ENCODE assay signal across 8 cellular contexts in genomic region chr9:137028281-137029057, GRCh38. TPM values are rescaled to one million over a fixed set of nuclear protein-coding genes. Genes with fewer than 3 reads are reported as not detected.
DNase-seq lines count a peak whose midpoint lies in the region; ATAC-seq and TF ChIP-seq lines count a peak whose summit lies in the region.

No MANE protein-coding gene starts in this region.

- peak overlapping the region; percentile 74 for H3K27ac ChIP-seq in CD4-positive, CD25-positive, alpha-beta regulatory T cell (ENCODE audit: insufficient read depth, low read length, poor library complexity, severe bottlenecking)

- H3K36me3 Mint-ChIP-seq in CD4-positive, CD25-positive, alpha-beta regulatory T cell: no peaks in the 10 kb centered on the region

- peak; percentile 64 to 70 for ATAC-seq in CD4-positive, CD25-positive, alpha-beta regulatory T cell (ENCODE audit: low read depth in 2 of 2)
- ATAC-seq in GM21619 (IDR thresholded peaks at IDR 0.05; ENCODE audit: unreplicated experiment): peak; percentile 29
- ATAC-seq in left lobe of liver: peak; percentile 56

- TF ChIP-seq CTCF in choroid plexus epithelial cell (conservative IDR thresholded peaks at IDR 0.05; ENCODE audit: low read depth, low read length): peak; percentile 44

- H3K27ac Mint-ChIP-seq in CD4-positive, CD25-positive, alpha-beta regulatory T cell: peak overlapping the region in 1 of 3 donors; percentile 25

- H3K9me3 ChIP-seq in CD4-positive, CD25-positive, alpha-beta regulatory T cell (ENCODE audit: control insufficient read depth in 2 of 2, low read length in 2 of 2): no peaks in the 10 kb centered on the region

- H3K27me3 Mint-ChIP-seq in CD4-positive, CD25-positive, alpha-beta regulatory T cell: no peaks in the 10 kb centered on the region

- H3K9me3 Mint-ChIP-seq in CD4-positive, CD25-positive, alpha-beta regulatory T cell: no peaks in the 10 kb centered on the region

- H3K4me1 ChIP-seq in CD4-positive, CD25-positive, alpha-beta regulatory T cell (ENCODE audit: control insufficient read depth, insufficient read depth, low read length, poor library complexity, severe bottlenecking): peaks cover 69% of the 10 kb centered on the region

- no peaks in the 10 kb centered on the region for H3K27me3 ChIP-seq in CD4-positive, CD25-positive, alpha-beta regulatory T cell (ENCODE audit: control insufficient read depth, insufficient read depth, low read length)

- H3K4me3 Mint-ChIP-seq in CD4-positive, CD25-positive, alpha-beta regulatory T cell: peak overlapping the region; percentile 88 to 97 (median 92)

- no peaks in the 10 kb centered on the region for H3K36me3 ChIP-seq in CD4-positive, CD25-positive, alpha-beta regulatory T cell (ENCODE audit: control insufficient read depth, insufficient read depth, low read length)

- H3K4me3 ChIP-seq in CD4-positive, CD25-positive, alpha-beta regulatory T cell (ENCODE audit: low read depth, low read length): peak overlapping the region; percentile 72
- H3K4me3 ChIP-seq in choroid plexus epithelial cell (ENCODE audit: low read depth, low read length): peak overlapping the region; percentile 54

- DNase-seq in CD4-positive, CD25-positive, alpha-beta regulatory T cell: peak; percentile 63 to 75 (median 70)
- DNase-seq in NCI-H2029 treated with DMSO at 0.1 percent for 48 hours (lab: John Stamatoyannopoulos, UW) (peak; percentile 29), choroid plexus epithelial cell (ENCODE audit: low read depth) (peak; percentile 35), left lobe of liver (ENCODE audit: low spot score) (peak; percentile 76), GM19240 (ENCODE audit: insufficient read length, low spot score) (no peak)
- DNase-seq in activated CD4-positive, CD25-positive, alpha-beta regulatory T cell (lab: John Stamatoyannopoulos, UW): peak; percentile 36 to 57 (median 46)
- peak; percentile 60 for DNase-seq in stimulated activated CD4-positive, alpha-beta T cell treated with anti-CD3 and anti-CD28 coated beads, Interleukin-1b, Interleukin-23, amount 100 ng/mL, for 48 hours

- peaks cover 0 to 49% (median 18%) of the 10 kb centered on the region in 4 donors for H3K4me1 Mint-ChIP-seq in CD4-positive, CD25-positive, alpha-beta regulatory T cell

RNA-seq across cellular contexts. Expression of gene ABCA2, which starts 0.4 kb away (rescaled TPM):
- total RNA-seq in CD4-positive, CD25-positive, alpha-beta regulatory T cell: 135 TPM
- polyA plus RNA-seq in CD4-positive, CD25-positive, alpha-beta regulatory T cell: 1 to 10 TPM; 3.8 to 4.5 (median 4.3) TPM
- total RNA-seq in left lobe of liver: 61.2 TPM

RNA-seq across cellular contexts. Expression of gene FUT7, which starts 3.4 kb away (rescaled TPM):
- 15.2 TPM for total RNA-seq in CD4-positive, CD25-positive, alpha-beta regulatory T cell
- 10 to 100 TPM; 31.8 to 79.0 (median 42.9) TPM for polyA plus RNA-seq in CD4-positive, CD25-positive, alpha-beta regulatory T cell
- 0.08 TPM for total RNA-seq in left lobe of liver

RNA-seq across cellular contexts. Expression of gene NPDC1, which starts 17.5 kb away (rescaled TPM):
- total RNA-seq in CD4-positive, CD25-positive, alpha-beta regulatory T cell: 106 TPM
- 10 to 100 TPM in 2 of 4 donors, 1 to 10 TPM in 2; 4.2 to 15.3 (median 9.2) TPM for polyA plus RNA-seq in CD4-positive, CD25-positive, alpha-beta regulatory T cell
- total RNA-seq in left lobe of liver: 16.6 TPM

RNA-seq across cellular contexts. Expression of gene ENTPD2, which starts 25.4 kb away (rescaled TPM):
- not detected for total RNA-seq in CD4-positive, CD25-positive, alpha-beta regulatory T cell
- not detected for polyA plus RNA-seq in CD4-positive, CD25-positive, alpha-beta regulatory T cell
- 1.7 TPM for total RNA-seq in left lobe of liver

RNA-seq across cellular contexts. Expression of gene CLIC3, which starts 32.1 kb away (rescaled TPM):
- total RNA-seq in CD4-positive, CD25-positive, alpha-beta regulatory T cell: 1.0 TPM
- 1 to 10 TPM in 3 of 4 donors, under 1 TPM in 1; 0.38 to 4.5 (median 2.9) TPM for polyA plus RNA-seq in CD4-positive, CD25-positive, alpha-beta regulatory T cell
- total RNA-seq in left lobe of liver: not detected

Comparison
In these comparisons a context has a peak if more than half of its experiments do, and no peak if none do; other contexts are left out.
1. RNA of gene FUT7, which starts 3.4 kb away (total RNA-seq): 15.2 TPM in CD4-positive, CD25-positive, alpha-beta regulatory T cell (single experiment); 0.08 TPM in left lobe of liver (single experiment); every median in the first group is over 10 times any median in the second.
2. Peak in every context shown above with its lines, with median percentiles within 50 percentile points of each other: ATAC-seq.